ENCODE assay signal across 1 cellular context in the genomic region with DNA sequence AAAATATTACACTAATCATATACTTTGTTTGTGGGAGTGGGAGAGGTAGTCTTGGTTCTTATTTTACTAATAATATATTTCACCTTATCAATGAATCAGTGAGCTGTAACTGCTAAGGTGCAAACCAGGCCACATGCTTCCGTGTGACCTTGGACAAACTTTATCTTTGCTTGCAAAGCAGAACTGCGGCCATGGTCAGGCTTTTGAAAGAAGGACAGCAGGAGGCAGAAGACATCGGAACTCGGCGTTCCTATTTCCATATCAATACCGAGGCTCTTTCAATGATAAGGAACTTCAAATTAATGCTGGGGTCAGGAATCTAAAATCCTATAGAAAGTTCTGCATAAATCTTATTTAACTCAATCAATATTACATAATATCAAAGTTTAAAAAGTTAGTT.
TF ChIP-seq lines count a peak whose summit lies in the region.

No MANE protein-coding gene starts in this region.

TF ChIP-seq in H1, 55 proteins besides CTCF, POLR2A, EP300 and RAD21:
- TF ChIP-seq PHF8 (conservative IDR thresholded peaks at IDR 0.05; ENCODE audit: low read depth, low read length) (no peak), KDM5A (IDR thresholded peaks at IDR 0.05; ENCODE audit: low read length) (no peak), SP2 (IDR thresholded peaks at IDR 0.05; ENCODE audit: low read length) (no peak), EGR1 (IDR thresholded peaks at IDR 0.05; ENCODE audit: borderline replicate concordance, low read depth, low read length) (no peak), EZH2 (IDR thresholded peaks at IDR 0.05; ENCODE audit: low read depth, low read length, severe bottlenecking) (no peak), CBX8 (IDR thresholded peaks at IDR 0.05; ENCODE audit: borderline replicate concordance, low read depth, low read length) (no peak), CHD2 (IDR thresholded peaks at IDR 0.05; ENCODE audit: low read length) (no peak), SP1 (IDR thresholded peaks at IDR 0.05; ENCODE audit: low read depth, low read length) (no peak), SUZ12 (IDR thresholded peaks at IDR 0.05; ENCODE audit: low read length) (no peak), SAP30 (IDR thresholded peaks at IDR 0.05; ENCODE audit: insufficient read depth, insufficient replicate concordance, low read length) (no peak), HDAC6 (IDR thresholded peaks at IDR 0.05; ENCODE audit: low read depth, low read length) (no peak)
